In the genomic region with DNA sequence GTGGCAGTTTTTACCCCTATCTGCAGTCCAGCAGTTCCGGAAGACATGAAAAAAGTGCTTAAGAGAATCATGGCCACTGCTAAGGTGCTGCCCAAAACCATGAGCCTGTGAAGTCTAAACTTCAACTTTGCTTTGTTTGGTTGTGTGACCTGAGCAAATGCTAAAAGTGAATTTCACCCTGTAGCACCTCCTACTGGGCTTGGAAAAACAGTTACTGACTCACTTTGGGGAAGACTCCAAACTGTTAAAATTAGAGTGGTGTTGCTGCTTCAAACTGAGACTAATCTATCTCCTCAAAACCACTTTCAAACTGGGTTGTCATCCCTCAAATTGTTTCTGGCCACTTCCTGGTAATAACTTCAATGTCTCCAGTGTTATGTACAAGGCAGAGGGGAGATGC, we compare ENCODE assay signal across 13 cellular contexts. TPM values are rescaled to one million over a fixed set of nuclear protein-coding genes. Genes with fewer than 3 reads are reported as not detected.
A peak's percentile ranks its signal among the peaks of the same experiment; 100 is the strongest.
DNase-seq lines count a peak whose midpoint lies in the region; ATAC-seq, FAIRE-seq and TF ChIP-seq lines count a peak whose summit lies in the region.
"Had no signal": no experiment of that assay in that cellular context is flagged by ENCODE, and none has a peak within 500 bp of the region (broad histone marks: within the 10 kb centered on the region; RNA-seq: fewer than 3 reads in every experiment).

No MANE protein-coding gene starts in this region.

- H3K4me3 ChIP-seq in HFF-Myc (replicated peaks; ENCODE audit: low read depth, low read length) (no peak overlapping the region), K562 (no peak overlapping the region)

- H3K36me3 Mint-ChIP-seq in CD14-positive monocyte (no peaks in the 10 kb centered on the region), osteocyte (ENCODE audit: unreplicated experiment) (peaks cover 35% of the 10 kb centered on the region)

- no peaks in the 10 kb centered on the region for H3K36me3 ChIP-seq in K562 (ENCODE audit: control insufficient read depth, insufficient read depth, low read length)

- H3K9me3 ChIP-seq in K562 (replicated peaks; ENCODE audit: control insufficient read depth, insufficient read depth, low read depth, low read length) = no peaks in the 10 kb centered on the region

- no peaks in the 10 kb centered on the region for H3K9me1 ChIP-seq in K562 (ENCODE audit: control insufficient read depth, insufficient read depth, low read length)

- in situ Hi-C loops in K562 (cut with MboI) = no loop called here

- FAIRE-seq in K562 (lab: Jason Lieb, UNC) = no peak
- FAIRE-seq: TTC549 had no signal

- intact Hi-C loops in CD14-positive monocyte (cut with micrococcal nuclease) (no loop called here), K562 (cut with micrococcal nuclease) (no loop called here)

- TF ChIP-seq CTCF in CD14-positive monocyte (IDR thresholded peaks at IDR 0.05) (peak; percentile 36), HFF-Myc (IDR thresholded peaks at IDR 0.05; ENCODE audit: low read depth, low read length, missing control alignments) (peak; percentile 56), K562 (IDR thresholded peaks at IDR 0.05 in 2 of 3, conservative IDR thresholded peaks at IDR 0.05 in 1 of 3; ENCODE audit: insufficient read depth in 2 of 3, low read depth in 1 of 3, low read length in 3 of 3) (peak in 1 of 3 experiments; percentile 29; a peak in 4 of 6 replicates), osteocyte (IDR thresholded peaks at IDR 0.05) (peak; percentile 41)

- H3K27me3 Mint-ChIP-seq in CD14-positive monocyte (ENCODE audit: low read depth in 3 of 3) (peaks cover 0 to 4% (median 4%) of the 10 kb centered on the region in 3 donors), osteocyte (ENCODE audit: unreplicated experiment) (no peaks in the 10 kb centered on the region)

- peak; percentile 50; the same call in 1 of the 3 replicates for ATAC-seq in K562

- TF ChIP-seq EP300 in K562 (IDR thresholded peaks at IDR 0.05; ENCODE audit: low read length) = no peak

- H3K9me3 Mint-ChIP-seq in CD14-positive monocyte (peaks cover 0 to 2% (median 0%) of the 10 kb centered on the region in 7 donors), osteocyte (ENCODE audit: unreplicated experiment) (peaks cover 7% of the 10 kb centered on the region)
- H3K9me3 Mint-ChIP-seq: activated T-cell treated with anti-CD3 and anti-CD28 coated beads, Interleukin-2, amount 50 U/mL, for 24 hours had no signal

- H3K79me2 ChIP-seq in K562 (ENCODE audit: control insufficient read depth, insufficient read depth, low read length) = no peaks in the 10 kb centered on the region

- 0% methylated on average over 1 of the region's 1 CpG for WGBS in K562 (ENCODE audit: insufficient coverage, low coverage, missing lambda C conversion rate)

- no peaks in the 10 kb centered on the region for H3K4me1 ChIP-seq in K562 (replicated peaks in 1 of 2; ENCODE audit: control insufficient read depth in 2 of 2, insufficient read depth in 2 of 2, low read length in 2 of 2)

- POLR2A ChIA-PET in K562 (lab: Yijun Ruan, JAX) = no interaction called here

- DNase-seq in CD14-positive monocyte (ENCODE audit: low spot score) (no peak), HFF-Myc (ENCODE audit: extremely low read depth, low read depth) (no peak), K562 (ENCODE audit: extremely low read depth in 1 of 4, low spot score in 3 of 4) (peak in 1 of 4 experiments; percentile 11), osteocyte (ENCODE audit: extremely low spot score, unreplicated experiment) (no peak), NCI-H2227 treated with DMSO at 0.1 percent for 48 hours (lab: John Stamatoyannopoulos, UW) (no peak), cerebellum (ENCODE audit: low spot score) (no peak), SIG-M5 (lab: John Stamatoyannopoulos, UW) (no peak), hypothalamus (lab: John Stamatoyannopoulos, UW) (no peak)
- DNase-seq: activated T-cell treated with anti-CD3 and anti-CD28 coated beads, Interleukin-2, amount 50 U/mL, for 24 hours; cerebellar nuclear complex had no signal

- CTCF ChIA-PET in K562 (lab: Yijun Ruan, JAX; ENCODE audit: low intra/inter-chr PET ratio) = no interaction called here

- peaks cover 27% of the 10 kb centered on the region for H3K4me1 Mint-ChIP-seq in CD14-positive monocyte
- peaks cover 24% of the 10 kb centered on the region for H3K4me1 Mint-ChIP-seq in osteocyte (ENCODE audit: unreplicated experiment)

- TF ChIP-seq RAD21 in K562 (CRISPR knock-in tag; conservative IDR thresholded peaks at IDR 0.05 in 1 of 2, IDR thresholded peaks at IDR 0.05 in 1 of 2) = no peak

- no TSS peak for BruUV-seq in K562 (replicated peaks; lab: Mats Ljungman, UMichigan)

- H3K27ac ChIP-seq in K562 (ENCODE audit: extremely low read depth, low read depth, low read length) = no peak overlapping the region

- H3K27ac Mint-ChIP-seq in CD14-positive monocyte = no peak overlapping the region
- no peak overlapping the region for H3K27ac Mint-ChIP-seq in osteocyte (ENCODE audit: unreplicated experiment)
- H3K27ac Mint-ChIP-seq: activated T-cell treated with anti-CD3 and anti-CD28 coated beads, Interleukin-2, amount 50 U/mL, for 24 hours had no signal

- H3K9ac ChIP-seq in K562 (ENCODE audit: insufficient read depth in 1 of 2, low read depth in 2 of 2, low read length in 2 of 2) = no peak overlapping the region

- no peak for TF ChIP-seq POLR2A in K562 (conservative IDR thresholded peaks at IDR 0.05)

- H3K4me3 Mint-ChIP-seq in CD14-positive monocyte (no peak overlapping the region), osteocyte (ENCODE audit: unreplicated experiment) (no peak overlapping the region)
- H3K4me3 Mint-ChIP-seq: activated T-cell treated with anti-CD3 and anti-CD28 coated beads, Interleukin-2, amount 50 U/mL, for 24 hours had no signal

- H4K20me1 ChIP-seq in K562 (replicated peaks; ENCODE audit: control insufficient read depth, insufficient read depth, low read length) = peaks cover 2% of the 10 kb centered on the region; the same call in 1 of the 2 replicates

- H3K4me2 ChIP-seq in K562 (ENCODE audit: insufficient read depth, low read length) = no peak overlapping the region

- no peak overlapping the region for H2AFZ ChIP-seq in K562 (ENCODE audit: low read depth, low read length)

- peaks cover 0 to 2% of the 10 kb centered on the region in 2 experiments; a peak in 1 of 5 replicates for H3K27me3 ChIP-seq in K562 (ENCODE audit: control insufficient read depth in 2 of 2, insufficient read depth in 2 of 2, low read length in 2 of 2)

TF ChIP-seq in K562, 482 proteins besides CTCF, POLR2A, EP300 and RAD21 (continues in another document):
- TF ChIP-seq, protein P1, sequence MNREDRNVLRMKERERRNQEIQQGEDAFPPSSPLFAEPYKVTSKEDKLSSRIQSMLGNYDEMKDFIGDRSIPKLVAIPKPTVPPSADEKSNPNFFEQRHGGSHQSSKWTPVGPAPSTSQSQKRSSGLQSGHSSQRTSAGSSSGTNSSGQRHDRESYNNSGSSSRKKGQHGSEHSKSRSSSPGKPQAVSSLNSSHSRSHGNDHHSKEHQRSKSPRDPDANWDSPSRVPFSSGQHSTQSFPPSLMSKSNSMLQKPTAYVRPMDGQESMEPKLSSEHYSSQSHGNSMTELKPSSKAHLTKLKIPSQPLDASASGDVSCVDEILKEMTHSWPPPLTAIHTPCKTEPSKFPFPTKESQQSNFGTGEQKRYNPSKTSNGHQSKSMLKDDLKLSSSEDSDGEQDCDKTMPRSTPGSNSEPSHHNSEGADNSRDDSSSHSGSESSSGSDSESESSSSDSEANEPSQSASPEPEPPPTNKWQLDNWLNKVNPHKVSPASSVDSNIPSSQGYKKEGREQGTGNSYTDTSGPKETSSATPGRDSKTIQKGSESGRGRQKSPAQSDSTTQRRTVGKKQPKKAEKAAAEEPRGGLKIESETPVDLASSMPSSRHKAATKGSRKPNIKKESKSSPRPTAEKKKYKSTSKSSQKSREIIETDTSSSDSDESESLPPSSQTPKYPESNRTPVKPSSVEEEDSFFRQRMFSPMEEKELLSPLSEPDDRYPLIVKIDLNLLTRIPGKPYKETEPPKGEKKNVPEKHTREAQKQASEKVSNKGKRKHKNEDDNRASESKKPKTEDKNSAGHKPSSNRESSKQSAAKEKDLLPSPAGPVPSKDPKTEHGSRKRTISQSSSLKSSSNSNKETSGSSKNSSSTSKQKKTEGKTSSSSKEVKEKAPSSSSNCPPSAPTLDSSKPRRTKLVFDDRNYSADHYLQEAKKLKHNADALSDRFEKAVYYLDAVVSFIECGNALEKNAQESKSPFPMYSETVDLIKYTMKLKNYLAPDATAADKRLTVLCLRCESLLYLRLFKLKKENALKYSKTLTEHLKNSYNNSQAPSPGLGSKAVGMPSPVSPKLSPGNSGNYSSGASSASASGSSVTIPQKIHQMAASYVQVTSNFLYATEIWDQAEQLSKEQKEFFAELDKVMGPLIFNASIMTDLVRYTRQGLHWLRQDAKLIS (CRISPR knock-in tag; IDR thresholded peaks at IDR 0.05) = no peak
- TF ChIP-seq NFYB (IDR thresholded peaks at IDR 0.05; ENCODE audit: extremely low read depth, insufficient read length) (no peak), NFXL1 (CRISPR knock-in tag; IDR thresholded peaks at IDR 0.05) (no peak)

RNA-seq across cellular contexts. Expression of a gene that starts 21.3 kb away (rescaled TPM):
- polyA plus RNA-seq in CD14-positive monocyte (not detected), K562 (2011; rRNA removed) (not detected in 2 replicates), K562 (2014; fragmentation: Illumina TruSeq; extraction: Trizol) (not detected in 2 replicates), K562 (2014; fragmentation: Nextera tagmentation; extraction: Ambion mirVana) (under 1 TPM in 1 of 2 experiments, not detected in 1; 0.07 TPM), K562 (2014; rRNA removed) (not detected in 2 replicates)
- total RNA-seq in K562 (2011; cell fraction: chromatin; rRNA removed; ENCODE audit: low replicate concordance) = not detected in 2 replicates
- not detected in 2 replicates for total RNA-seq in K562 (2011; cell fraction: nucleolus; rRNA removed)
- not detected in 2 replicates for total RNA-seq in K562 (2011; cell fraction: nucleoplasm; rRNA removed)
- total RNA-seq in K562 (2014; rRNA removed) (not detected in 2 replicates), K562 (2014; rRNA removed; fragmentation: Illumina TruSeq; extraction: Trizol) (not detected in 2 replicates), K562 (2015; rRNA removed; fragmentation: Illumina TruSeq; extraction: Trizol) (not detected in 2 replicates), K562 (2021) (0.07 TPM in 1 of 2 replicates, not detected in the other), osteocyte (20.5 and 21.5 TPM in 2 replicates), cerebellum (1.8 TPM)
- polyA plus RNA-seq in K562 (2011; cell fraction: cytosol; rRNA removed) = not detected in 2 replicates
- not detected in 2 replicates for polyA plus RNA-seq in K562 (2011; cell fraction: nucleus; rRNA removed)
- polyA plus RNA-seq in K562 (2012) = not detected in 2 replicates
- polyA minus RNA-seq in K562 (2011; rRNA and poly(A)+ RNA removed) = not detected in 2 replicates
- polyA minus RNA-seq in K562 (2011; cell fraction: cytosol; rRNA and poly(A)+ RNA removed) = not detected in 2 replicates
- polyA minus RNA-seq in K562 (2011; cell fraction: nucleus; rRNA and poly(A)+ RNA removed) = not detected in 2 replicates
- total RNA-seq: G401, glomerular endothelial cell had no signal
